Comparison of ENCODE assay signal across 1 cellular context in genomic region chr12:18382486-18382885, GRCh38.
TF ChIP-seq lines count a peak whose summit lies in the region.

No MANE protein-coding gene starts in this region.

TF ChIP-seq in HepG2, 621 proteins besides CTCF, POLR2A, EP300 and RAD21 (continued from another document):
- TF ChIP-seq ZBTB10 (CRISPR knock-in tag; IDR thresholded peaks at IDR 0.05; ENCODE audit: borderline replicate concordance) = no peak
